ENCODE assay signal across 11 cellular contexts in genomic region chr3:72161870-72162617, GRCh38.
DNase-seq lines count a peak whose midpoint lies in the region; ATAC-seq and TF ChIP-seq lines count a peak whose summit lies in the region.
"Had no signal": no experiment of that assay in that cellular context is flagged by ENCODE, and none has a peak within 500 bp of the region (broad histone marks: within the 10 kb centered on the region; RNA-seq: fewer than 3 reads in every experiment).

No MANE protein-coding gene starts in this region.

- H3K4me2 ChIP-seq in neuronal stem cell (ENCODE audit: insufficient read depth, low read length, poor library complexity, severe bottlenecking), result no peak overlapping the region

- no peaks in the 10 kb centered on the region for H3K79me1 ChIP-seq in neuronal stem cell (ENCODE audit: low read depth, low read length)

- H2AFZ ChIP-seq in neuronal stem cell (ENCODE audit: low read length), result no peak overlapping the region

- no peak overlapping the region for H2AK5ac ChIP-seq in neuronal stem cell (ENCODE audit: low read depth, low read length)

- no peak overlapping the region for H2BK15ac ChIP-seq in neuronal stem cell (ENCODE audit: low read length)

- DNase-seq in NCI-H1092 (lab: John Stamatoyannopoulos, UW) (peak; percentile 12), NCI-H1092 treated with DMSO at 0.1 percent for 48 hours (lab: John Stamatoyannopoulos, UW) (no peak), NCI-H748 treated with DMSO at 0.1 percent for 48 hours (lab: John Stamatoyannopoulos, UW) (peak; percentile 22), epithelial cell of esophagus (ENCODE audit: low read depth) (peak; percentile 83), substantia nigra (lab: John Stamatoyannopoulos, UW) (peak in 6 of 49 donors; percentile 12 to 46 (median 18)), neuronal stem cell (ENCODE audit: low spot score) (no peak), T-helper 9 cell (no peak)
- DNase-seq: testis had no signal

- H3K36me3 ChIP-seq in neuronal stem cell (replicated peaks in 1 of 2; ENCODE audit: control insufficient read depth in 2 of 2, insufficient read depth in 2 of 2, low read length in 2 of 2), result no peaks in the 10 kb centered on the region
- H3K36me3 ChIP-seq: breast epithelium had no signal

- H3K27me3 ChIP-seq in neuronal stem cell (ENCODE audit: control insufficient read depth in 3 of 3, insufficient read depth in 3 of 3, low read depth in 1 of 3, low read length in 3 of 3), result no peaks in the 10 kb centered on the region
- H3K27me3 ChIP-seq: breast epithelium, testis had no signal

- ATAC-seq in HG03175 (IDR thresholded peaks at IDR 0.05; ENCODE audit: unreplicated experiment), result no peak

- H3K14ac ChIP-seq in neuronal stem cell (ENCODE audit: low read length), result no peak overlapping the region

- no peak overlapping the region for H3K4ac ChIP-seq in neuronal stem cell (ENCODE audit: low read length)

- no peaks in the 10 kb centered on the region for H3K9me3 ChIP-seq in neuronal stem cell (replicated peaks in 1 of 2; ENCODE audit: control insufficient read depth in 2 of 2, insufficient read depth in 1 of 2, low read depth in 1 of 2, low read length in 2 of 2)
- H3K9me3 ChIP-seq: breast epithelium, testis had no signal

- peaks cover 0 to 13% of the 10 kb centered on the region in 2 donors for H3K4me1 ChIP-seq in neuronal stem cell (ENCODE audit: control insufficient read depth in 2 of 2, insufficient read depth in 1 of 2, low read depth in 1 of 2, low read length in 2 of 2)
- H3K4me1 ChIP-seq: breast epithelium, testis had no signal

- H2BK5ac ChIP-seq in neuronal stem cell (ENCODE audit: low read length), result no peak overlapping the region

- H4K8ac ChIP-seq in neuronal stem cell (ENCODE audit: low read depth, low read length), result no peak overlapping the region

- H3K9ac ChIP-seq in neuronal stem cell (ENCODE audit: low read depth, low read length, poor library complexity), result no peak overlapping the region

- no peak overlapping the region for H3K18ac ChIP-seq in neuronal stem cell (ENCODE audit: low read length)

- no peak overlapping the region for H4K91ac ChIP-seq in neuronal stem cell (ENCODE audit: low read depth, low read length, poor library complexity)

- no peak overlapping the region for H2BK120ac ChIP-seq in neuronal stem cell (ENCODE audit: low read depth, low read length)

- TF ChIP-seq CTCF in epithelial cell of esophagus (IDR thresholded peaks at IDR 0.05; ENCODE audit: insufficient read depth, low read depth, low read length, missing control alignments), result no peak

- H2BK12ac ChIP-seq in neuronal stem cell (ENCODE audit: low read length), result no peak overlapping the region

- WGBS in neuronal stem cell (ENCODE audit: extremely low coverage in 2 of 2, insufficient read length in 2 of 2, insufficient replicate concordance in 1 of 2), 2 donors, result no CpG with 5 or more reads among the region's 13 CpGs

- peak overlapping the region; percentile 9 for H3K27ac ChIP-seq in substantia nigra (ENCODE audit: low read depth, low read length, poor library complexity, severe bottlenecking)
- no peak overlapping the region for H3K27ac ChIP-seq in neuronal stem cell (replicated peaks; ENCODE audit: low read length)
- H3K27ac ChIP-seq: SK-N-MC, testis had no signal

- H3K4me3 ChIP-seq in epithelial cell of esophagus (ENCODE audit: low read length) (no peak overlapping the region), neuronal stem cell (ENCODE audit: low read length in 2 of 2) (no peak overlapping the region)
- H3K4me3 ChIP-seq: breast epithelium, SK-N-MC, testis had no signal

- no peak overlapping the region for H3K23ac ChIP-seq in neuronal stem cell (ENCODE audit: low read depth, low read length, poor library complexity)

Comparison
In these comparisons a context has a peak if more than half of its experiments do, and no peak if none do; other contexts are left out.
1. DNase-seq: peak in NCI-H1092 (single experiment), NCI-H748 treated with DMSO at 0.1 percent for 48 hours (single experiment) and epithelial cell of esophagus (single experiment); none in NCI-H1092 treated with DMSO at 0.1 percent for 48 hours (single experiment), neuronal stem cell (single experiment) and T-helper 9 cell (single experiment).